In the genomic region with DNA sequence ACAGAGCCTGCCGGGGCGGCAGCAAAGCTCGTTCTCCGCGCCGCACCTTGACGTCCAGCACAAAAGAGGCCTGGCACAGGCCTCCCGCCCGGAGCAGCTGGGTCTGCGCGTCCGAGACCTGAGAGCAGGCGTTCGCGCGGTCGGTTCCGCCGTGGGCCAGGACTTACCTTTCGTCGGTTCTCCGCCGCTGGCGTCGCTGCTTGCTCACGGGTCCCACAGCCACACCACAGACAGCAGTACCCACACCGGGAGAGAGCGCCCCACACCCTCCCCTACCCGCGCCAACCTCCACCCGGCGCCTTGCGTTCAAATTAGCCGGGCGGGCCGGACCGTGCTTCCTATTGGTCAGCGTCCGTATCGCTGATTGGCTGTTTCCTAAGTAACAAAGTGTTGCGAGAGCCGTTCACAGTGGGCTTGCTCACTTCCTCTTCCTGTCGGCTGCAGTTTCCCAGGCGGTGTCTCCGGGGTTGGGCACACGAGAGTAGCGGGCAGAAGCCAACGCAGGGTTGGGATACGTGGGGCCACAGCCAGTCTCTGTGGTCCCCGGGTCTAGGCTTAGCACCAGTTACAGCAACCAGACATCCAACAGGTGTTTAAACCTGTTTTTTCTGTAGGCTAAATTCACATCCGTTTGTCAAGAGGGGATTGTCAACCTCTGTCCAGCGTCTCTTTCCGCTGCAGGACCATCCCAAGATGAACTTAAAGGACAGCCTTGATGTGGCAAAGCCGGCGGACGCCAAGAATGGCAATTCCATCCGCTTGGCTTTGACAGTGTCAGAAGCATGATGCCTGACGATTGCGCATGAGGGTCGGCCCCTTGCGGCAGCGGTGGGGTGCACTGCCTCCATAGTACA, we compare ENCODE assay signal across 8 cellular contexts. TPM values are rescaled to one million over a fixed set of nuclear protein-coding genes. Genes with fewer than 3 reads are reported as not detected.
DNase-seq lines count a peak whose midpoint lies in the region; ATAC-seq lines count a peak whose summit lies in the region.

A gene (minus strand): TSS at position 313 of the 854 bp plus-strand sequence. CDS start 11,429 bp downstream, outside the sequence.

- ATAC-seq in GM19467 (IDR thresholded peaks at IDR 0.05; ENCODE audit: unreplicated experiment): peak; percentile 85

- DNase-seq in COLO668 (lab: John Stamatoyannopoulos, UW; ENCODE audit: unreplicated experiment) (peak; percentile 89), HT-29 (ENCODE audit: low spot score) (peak; percentile 95), medulla oblongata (ENCODE audit: extremely low spot score) (peak; percentile 92)
- DNase-seq in NK-92 treated with Interleukin-12 subunit alpha and Interleukin-12 subunit beta, amount 100 ng/mL, for 24 hours (lab: John Stamatoyannopoulos, UW): peak; percentile 92
- DNase-seq in activated CD8-positive, alpha-beta memory T cell treated with anti-CD3 and anti-CD28 coated beads for 1 hour (ENCODE audit: extremely low read depth in 1 of 2, low read depth in 1 of 2): peak; percentile 68 to 70
- peak; percentile 77 for DNase-seq in effector CD8-positive, alpha-beta T cell (lab: John Stamatoyannopoulos, UW)
- DNase-seq in stimulated activated CD4-positive, alpha-beta T cell treated with anti-CD3 and anti-CD28 coated beads, TNF-alpha, amount 100 ng/mL, for 48 hours (ENCODE audit: low read depth in 3 of 3): peak; percentile 89 to 91 (median 90)

RNA-seq across cellular contexts. Expression of the gene that starts here (rescaled TPM):
- total RNA-seq in HT-29 (2014; rRNA removed; shearing (Covaris generic)): 12.2 and 14.8 TPM in 2 replicates

Comparison
In these comparisons a context has a peak if more than half of its experiments do, and no peak if none do; other contexts are left out.
1. Peak in every context shown above with its lines: DNase-seq and ATAC-seq.